24 cellular contexts compared by ENCODE assay signal in genomic region chr17:13337171-13337570, GRCh38.
DNase-seq lines count a peak whose midpoint lies in the region; ATAC-seq, FAIRE-seq and TF ChIP-seq lines count a peak whose summit lies in the region.
"Had no signal": no experiment of that assay in that cellular context is flagged by ENCODE, and none has a peak within 500 bp of the region (broad histone marks: within the 10 kb centered on the region; RNA-seq: fewer than 3 reads in every experiment).

No MANE protein-coding gene starts in this region.

- DNase-seq in HCEC 1CT (peak; percentile 50), SJCRH30 (no peak), fibroblast of lung (ENCODE audit: low read depth in 2 of 2) (peak; percentile 22 to 77), osteoblast (ENCODE audit: insufficient read length, low spot score, missing footprints) (no peak), RCC 7860 (ENCODE audit: low spot score) (no peak), aorta (no peak)
- DNase-seq: COR-L47; effector CD8-positive, alpha-beta T cell; occipital lobe; psoas muscle; Right ventricle myocardium superior; sigmoid colon; stimulated activated CD4-positive, alpha-beta T cell treated with anti-CD3 and anti-CD28 coated beads, Interleukin-4, amount 100 ng/mL, for 4 hours had no signal

- peak overlapping the region; percentile 87 for H3K4me2 ChIP-seq in fibroblast of lung (ENCODE audit: extremely low read depth, insufficient read depth, low read length)
- peak overlapping the region; percentile 74 for H3K4me2 ChIP-seq in osteoblast (ENCODE audit: insufficient read depth, low read length)

- H3K9me3 ChIP-seq in SJCRH30 (replicated peaks) (peaks cover 3% of the 10 kb centered on the region; the same call in 1 of the 2 replicates), fibroblast of lung (ENCODE audit: control insufficient read depth, insufficient read depth, low read depth, low read length) (no peaks in the 10 kb centered on the region), osteoblast (ENCODE audit: low read depth, low read length) (no peaks in the 10 kb centered on the region), aorta (ENCODE audit: control insufficient read depth, low read length) (peaks cover 1% of the 10 kb centered on the region)
- H3K9me3 ChIP-seq: colonic mucosa, heart left ventricle, psoas muscle, sigmoid colon had no signal

- TF ChIP-seq CTCF in fibroblast of lung (conservative IDR thresholded peaks at IDR 0.05 in 1 of 2, IDR thresholded peaks at IDR 0.05 in 1 of 2; ENCODE audit: low read depth in 1 of 2, low read length in 2 of 2) = no peak
- no peak for TF ChIP-seq CTCF in osteoblast (IDR thresholded peaks at IDR 0.05; ENCODE audit: extremely low read depth, low read depth, low read length)

- no peak for ATAC-seq in aorta (ENCODE audit: low FRiP score)
- no peak for ATAC-seq in HG02759 (IDR thresholded peaks at IDR 0.05; ENCODE audit: unreplicated experiment)
- ATAC-seq: activated CD4-positive, alpha-beta T cell treated with anti-CD3 and anti-CD28 coated beads for 36 hours; activated CD8-positive, alpha-beta T cell treated with anti-CD3 and anti-CD28 coated beads, Interleukin-2, amount 10 ng/mL, durations not matched to agents 7 days and 5 days; naive thymus-derived CD8-positive, alpha-beta T cell; psoas muscle had no signal

- no peak for FAIRE-seq in RCC 7860 (lab: Jason Lieb, UNC)
- FAIRE-seq: G401.6 had no signal

- intact Hi-C loops in aorta (cut with DNase I) = loop anchor here in 1 of 2 donors (10.0 kb wide), 1 partner anchor 968 kb away; the partner anchor contains the start of gene HS3ST3B1

- 17 to 23% methylated on average over 5 of the region's 5 CpGs for WGBS in aorta, 2 donors

- H2AFZ ChIP-seq in fibroblast of lung (ENCODE audit: low read length) = no peak overlapping the region
- H2AFZ ChIP-seq in osteoblast (ENCODE audit: low read length) = no peak overlapping the region
- H2AFZ ChIP-seq: PC-9 had no signal

- H4K20me1 ChIP-seq in fibroblast of lung (ENCODE audit: control insufficient read depth, extremely low read depth, insufficient read depth, low read length) (no peaks in the 10 kb centered on the region), osteoblast (ENCODE audit: insufficient read depth, low read length) (no peaks in the 10 kb centered on the region)

- H3K4me1 ChIP-seq in SJCRH30 (peaks cover 10% of the 10 kb centered on the region; the same call in 1 of the 2 replicates), fibroblast of lung (ENCODE audit: control insufficient read depth, extremely low read depth, insufficient read depth, low read length) (peaks cover 3% of the 10 kb centered on the region), osteoblast (ENCODE audit: insufficient read depth, low read length) (peaks cover 6% of the 10 kb centered on the region), aorta (ENCODE audit: control insufficient read depth in 1 of 2, insufficient read depth in 2 of 2, low read length in 2 of 2) (no peaks in the 10 kb centered on the region)
- H3K4me1 ChIP-seq: colonic mucosa, psoas muscle had no signal

- H3K27ac ChIP-seq in SJCRH30 (peak overlapping the region; percentile 4; the same call in 1 of the 2 replicates), fibroblast of lung (ENCODE audit: insufficient read depth, low read length) (peak overlapping the region; percentile 35), osteoblast (ENCODE audit: low read depth, low read length) (no peak overlapping the region), aorta (ENCODE audit: low read depth in 1 of 2, low read length in 2 of 2) (no peak overlapping the region)
- H3K27ac ChIP-seq: C4-2B, cardiac muscle cell, colonic mucosa, epithelial cell of prostate, PC-9, psoas muscle, sigmoid colon had no signal

- H3K4me3 ChIP-seq in SJCRH30 (peak overlapping the region; percentile 53; the same call in 1 of the 2 replicates), fibroblast of lung (replicated peaks in 1 of 4; ENCODE audit: control extremely low read depth in 1 of 4, insufficient read depth in 1 of 4, low read depth in 3 of 4, low read length in 4 of 4) (peak overlapping the region in 1 of 4 experiments; percentile 55), osteoblast (ENCODE audit: insufficient read depth, low read length) (no peak overlapping the region), aorta (ENCODE audit: low read length in 2 of 2) (no peak overlapping the region)
- H3K4me3 ChIP-seq: colonic mucosa, PC-9 had no signal

- H3K79me2 ChIP-seq in fibroblast of lung (ENCODE audit: control insufficient read depth, insufficient read depth, low read length) (no peaks in the 10 kb centered on the region), osteoblast (ENCODE audit: insufficient read depth, low read length) (no peaks in the 10 kb centered on the region)

- H3K9ac ChIP-seq in fibroblast of lung (ENCODE audit: insufficient read depth, low read length) = no peak overlapping the region

- H3K36me3 ChIP-seq in SJCRH30 (no peaks in the 10 kb centered on the region), fibroblast of lung (ENCODE audit: control insufficient read depth, insufficient read depth, low read length) (no peaks in the 10 kb centered on the region), osteoblast (ENCODE audit: insufficient read depth, low read length) (no peaks in the 10 kb centered on the region), aorta (ENCODE audit: control insufficient read depth in 1 of 2, insufficient read depth in 2 of 2, low read length in 1 of 2) (no peaks in the 10 kb centered on the region)
- H3K36me3 ChIP-seq: cardiac muscle cell, colonic mucosa, heart left ventricle, sigmoid colon had no signal

- no peaks in the 10 kb centered on the region for H3K27me3 ChIP-seq in SJCRH30
- no peaks in the 10 kb centered on the region for H3K27me3 ChIP-seq in fibroblast of lung (ENCODE audit: control insufficient read depth, insufficient read depth, low read length)
- no peaks in the 10 kb centered on the region for H3K27me3 ChIP-seq in osteoblast (ENCODE audit: insufficient read depth, low read length)
- H3K27me3 ChIP-seq in aorta (ENCODE audit: control insufficient read depth in 1 of 2, insufficient read depth in 2 of 2, low read length in 1 of 2) = peaks cover 0 to 6% of the 10 kb centered on the region in 2 donors
- H3K27me3 ChIP-seq: cardiac muscle cell, colonic mucosa had no signal

Comparison
In these comparisons a context has a peak if more than half of its experiments do, and no peak if none do; other contexts are left out.
1. DNase-seq: peak in HCEC 1CT (single experiment) and fibroblast of lung (2 of 2); none in SJCRH30 (0 of 2), osteoblast (single experiment), RCC 7860 (single experiment) and aorta (0 of 2).
2. H3K27ac ChIP-seq: peak in SJCRH30 (single experiment) and fibroblast of lung (single experiment); none in osteoblast (single experiment) and aorta (0 of 2).